1 cellular context compared by ENCODE assay signal in genomic region chr10:7423521-7423920, GRCh38.
TF ChIP-seq lines count a peak whose summit lies in the region.

No MANE protein-coding gene starts in this region.

TF ChIP-seq in A549, 52 proteins besides CTCF, POLR2A, EP300 and RAD21 (continued from another document):
- TF ChIP-seq HES2 (IDR thresholded peaks at IDR 0.05), result no peak
